ENCODE assay signal across 9 cellular contexts in the genomic region with DNA sequence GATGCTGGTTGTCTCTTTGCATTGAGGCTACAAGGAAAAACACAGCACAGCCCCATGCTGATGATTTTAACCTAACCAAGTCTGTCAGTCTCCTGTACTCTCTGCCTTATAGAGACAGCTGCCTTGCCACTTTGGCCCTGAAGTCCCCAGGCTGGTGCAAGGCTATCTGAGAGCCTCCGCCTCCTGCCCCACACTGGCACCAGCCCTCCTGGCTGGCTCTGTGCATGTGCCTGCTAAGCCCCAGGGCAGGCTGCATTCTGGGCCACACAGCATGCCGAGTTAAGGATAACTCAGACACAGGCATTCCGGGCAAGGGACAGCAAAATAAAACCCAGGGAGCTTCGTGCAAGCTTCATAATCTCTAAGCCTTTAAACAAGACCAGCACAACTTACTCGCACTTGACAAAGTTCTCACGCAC. TPM values are rescaled to one million over a fixed set of nuclear protein-coding genes. Genes with fewer than 3 reads are reported as not detected.
A peak's percentile ranks its signal among the peaks of the same experiment; 100 is the strongest.
DNase-seq lines count a peak whose midpoint lies in the region; ATAC-seq and TF ChIP-seq lines count a peak whose summit lies in the region.
"Had no signal": no experiment of that assay in that cellular context is flagged by ENCODE, and none has a peak within 500 bp of the region (broad histone marks: within the 10 kb centered on the region; RNA-seq: fewer than 3 reads in every experiment).

No MANE protein-coding gene starts in this region.

- ATAC-seq in left cardiac atrium (peak; percentile 4 to 25), T-cell (replicated peaks in 1 of 4) (peak in 3 of 4 experiments; percentile 6 to 10 (median 9)), GM18868 (IDR thresholded peaks at IDR 0.05; ENCODE audit: unreplicated experiment) (no peak), GM18520 (IDR thresholded peaks at IDR 0.05; ENCODE audit: unreplicated experiment) (no peak)

- H3K36me3 ChIP-seq in right atrium auricular region (no peaks in the 10 kb centered on the region), esophagus squamous epithelium (no peaks in the 10 kb centered on the region), WERI-Rb-1 (no peaks in the 10 kb centered on the region)
- H3K36me3 ChIP-seq: adrenal gland had no signal

- H3K27ac ChIP-seq in right atrium auricular region: peak overlapping the region in 1 of 2 donors; percentile 36
- peak overlapping the region; percentile 17 to 81 (median 73) for H3K27ac ChIP-seq in esophagus squamous epithelium
- H3K27ac ChIP-seq in WERI-Rb-1: no peak overlapping the region

- H3K27me3 ChIP-seq in right atrium auricular region (no peaks in the 10 kb centered on the region), esophagus squamous epithelium (peaks cover 0 to 14% (median 0%) of the 10 kb centered on the region in 4 donors), WERI-Rb-1 (ENCODE audit: insufficient read depth, low read depth, severe bottlenecking) (peaks cover 96% of the 10 kb centered on the region)

- intact Hi-C loops in left cardiac atrium (cut with DNase I) (no loop called here), esophagus squamous epithelium (cut with DNase I) (loop anchor here (10.0 kb wide), 1 partner anchor 153 kb away; no protein-coding TSS in a partner anchor)

- peaks cover 22% of the 10 kb centered on the region for H3K36me3 Mint-ChIP-seq in T-cell
- H3K36me3 Mint-ChIP-seq in stimulated activated naive CD8-positive, alpha-beta T cell treated with anti-CD3 and anti-CD28 coated beads, Interleukin-15, Interleukin-2, amounts not matched to agents 100 ng/mL and 50 ng/mL, for 24 hours (ENCODE audit: low read depth): peaks cover 13% of the 10 kb centered on the region

- no peak for DNase-seq in left cardiac atrium
- no peak for DNase-seq in right atrium auricular region (ENCODE audit: low spot score)
- DNase-seq in T-cell: peak in 8 of 34 experiments; percentile 20 to 58 (median 36)
- DNase-seq in esophagus squamous epithelium (lab: John Stamatoyannopoulos, UW): no peak
- no peak for DNase-seq in WERI-Rb-1

- 30 to 34% methylated on average over 2 to 6 of the region's 6 CpGs for WGBS in esophagus squamous epithelium, 2 donors

- H3K27ac Mint-ChIP-seq in T-cell: peak overlapping the region; percentile 97 to 98
- H3K27ac Mint-ChIP-seq in stimulated activated naive CD8-positive, alpha-beta T cell treated with anti-CD3 and anti-CD28 coated beads, Interleukin-15, Interleukin-2, amounts not matched to agents 100 ng/mL and 50 ng/mL, for 24 hours: peak overlapping the region; percentile 99

- H3K4me1 ChIP-seq in right atrium auricular region (peaks cover 0 to 21% of the 10 kb centered on the region in 2 donors), esophagus squamous epithelium (peaks cover 22 to 51% (median 27%) of the 10 kb centered on the region in 3 donors)

- CTCF ChIA-PET in T-cell (lab: Charles Lee): interaction anchor here (0.6 to 1.9 kb wide), 7 partner anchors 19 to 389 kb away, joined by 3 to 9 read pairs (median 4); no protein-coding TSS in a partner anchor

- H3K9me3 Mint-ChIP-seq in T-cell: no peaks in the 10 kb centered on the region
- no peaks in the 10 kb centered on the region for H3K9me3 Mint-ChIP-seq in stimulated activated naive CD8-positive, alpha-beta T cell treated with anti-CD3 and anti-CD28 coated beads, Interleukin-15, Interleukin-2, amounts not matched to agents 100 ng/mL and 50 ng/mL, for 24 hours

- POLR2A ChIA-PET in T-cell (lab: Charles Lee): interaction anchor here in 1 of 2 donors (0.5 to 2.4 kb wide), 8 partner anchors 17 to 1686 kb away, joined by 3 to 9 read pairs (median 5); no protein-coding TSS in a partner anchor

- peak overlapping the region in 1 of 2 donors; percentile 23 for H3K4me3 ChIP-seq in right atrium auricular region
- H3K4me3 ChIP-seq in esophagus squamous epithelium: peak overlapping the region; percentile 7 to 56 (median 33)
- no peak overlapping the region for H3K4me3 ChIP-seq in WERI-Rb-1 (ENCODE audit: low read depth, low read length)

- H3K4me3 Mint-ChIP-seq in T-cell: peak overlapping the region; percentile 88 to 99 (median 97)
- peak overlapping the region; percentile 98 for H3K4me3 Mint-ChIP-seq in stimulated activated naive CD8-positive, alpha-beta T cell treated with anti-CD3 and anti-CD28 coated beads, Interleukin-15, Interleukin-2, amounts not matched to agents 100 ng/mL and 50 ng/mL, for 24 hours

- TF ChIP-seq CTCF in right atrium auricular region (IDR thresholded peaks at IDR 0.05) (no peak), esophagus squamous epithelium (IDR thresholded peaks at IDR 0.05) (no peak), WERI-Rb-1 (IDR thresholded peaks at IDR 0.05; ENCODE audit: low read depth, low read length) (no peak)

- H3K9me3 ChIP-seq in right atrium auricular region: no peaks in the 10 kb centered on the region
- H3K9me3 ChIP-seq in esophagus squamous epithelium: no peaks in the 10 kb centered on the region
- H3K9me3 ChIP-seq in WERI-Rb-1 (ENCODE audit: severe bottlenecking): peaks cover 10% of the 10 kb centered on the region
- H3K9me3 ChIP-seq: adrenal gland had no signal

- TF ChIP-seq POLR2A in esophagus squamous epithelium (IDR thresholded peaks at IDR 0.05): no peak

- H3K27me3 Mint-ChIP-seq in T-cell: no peaks in the 10 kb centered on the region
- H3K27me3 Mint-ChIP-seq in stimulated activated naive CD8-positive, alpha-beta T cell treated with anti-CD3 and anti-CD28 coated beads, Interleukin-15, Interleukin-2, amounts not matched to agents 100 ng/mL and 50 ng/mL, for 24 hours: peaks cover 5% of the 10 kb centered on the region

- H3K4me1 Mint-ChIP-seq in T-cell: peaks cover 80 to 84% (median 81%) of the 10 kb centered on the region in 3 donors
- H3K4me1 Mint-ChIP-seq in stimulated activated naive CD8-positive, alpha-beta T cell treated with anti-CD3 and anti-CD28 coated beads, Interleukin-15, Interleukin-2, amounts not matched to agents 100 ng/mL and 50 ng/mL, for 24 hours (ENCODE audit: low read depth): peaks cover 99% of the 10 kb centered on the region

RNA-seq across cellular contexts. Expression of a gene that starts 0.9 kb away (rescaled TPM):
- total RNA-seq in left cardiac atrium (10 to 100 TPM in 1 of 2 donors, 1 to 10 TPM in 1; 7.8 to 27.4 TPM), right atrium auricular region (1 to 10 TPM; 3.8 to 7.6 TPM), T-cell (100 to 1,000 TPM in 3 of 5 donors, 10 to 100 TPM in 2; 87.0 to 117 (median 104) TPM), esophagus squamous epithelium (10 to 100 TPM in 3 of 4 donors, 1 to 10 TPM in 1; 8.2 to 25.4 (median 18.3) TPM)

Comparison
In these comparisons a context has a peak if more than half of its experiments do, and no peak if none do; other contexts are left out.
1. ATAC-seq: peak in left cardiac atrium (2 of 2) and T-cell (3 of 4); none in GM18868 (single experiment) and GM18520 (single experiment).